In the genomic region with DNA sequence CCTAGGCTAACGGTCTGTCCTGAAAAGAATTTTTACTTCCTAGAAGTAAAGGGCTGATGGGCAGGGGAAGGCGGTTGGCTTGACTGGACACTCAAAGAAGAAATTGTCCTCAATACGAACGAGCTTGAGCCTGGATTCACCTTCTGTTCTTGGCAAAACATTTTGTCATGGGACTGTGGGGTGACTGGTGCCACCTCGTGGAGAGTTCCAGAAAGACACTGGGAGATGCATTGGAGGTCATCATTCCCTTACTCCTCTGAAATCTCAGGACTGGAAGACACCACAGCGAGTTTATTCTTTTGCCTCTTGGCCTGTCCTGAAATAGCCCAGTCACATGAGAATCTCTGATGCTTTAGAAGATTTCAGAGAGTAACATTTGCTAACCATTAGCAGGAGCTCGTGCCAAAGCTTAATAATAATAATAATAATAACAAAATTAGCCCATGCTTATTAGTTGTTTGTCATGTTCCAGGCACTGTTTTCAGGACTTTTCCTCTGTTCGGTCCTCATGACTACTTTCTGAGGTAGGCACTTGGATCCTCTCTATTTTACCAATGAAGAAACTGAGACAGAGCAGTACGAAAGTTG, we compare ENCODE assay signal across 9 cellular contexts. TPM values are rescaled to one million over a fixed set of nuclear protein-coding genes. Genes with fewer than 3 reads are reported as not detected.
DNase-seq lines count a peak whose midpoint lies in the region; ATAC-seq and TF ChIP-seq lines count a peak whose summit lies in the region.
"Had no signal": no experiment of that assay in that cellular context is flagged by ENCODE, and none has a peak within 500 bp of the region (broad histone marks: within the 10 kb centered on the region; RNA-seq: fewer than 3 reads in every experiment).

No MANE protein-coding gene starts in this region.

- H3K27me3 ChIP-seq in heart left ventricle = no peaks in the 10 kb centered on the region

- H3K4me1 ChIP-seq in heart left ventricle = peaks cover 0 to 50% (median 18%) of the 10 kb centered on the region in 12 donors

- whole genome bisulfite sequencing in heart left ventricle, 4 donors = 24 to 33% (median 27%) methylated on average over 9 of the region's 9 CpGs

- H3K27ac Mint-ChIP-seq in activated naive CD8-positive, alpha-beta T cell treated with anti-CD3 and anti-CD28 coated beads for 36 hours = no peak overlapping the region
- H3K27ac Mint-ChIP-seq: activated naive CD4-positive, alpha-beta T cell treated with anti-CD3 and anti-CD28 coated beads, Interleukin-2, amount 50 U/mL, for 72 hours had no signal

- intact Hi-C loops in heart left ventricle (cut with DNase I) = loop anchor here in 9 of 10 donors (1.0 to 2.0 kb wide), 6 partner anchors 44 to 54 kb away; a partner anchor contains a TSS

- peaks cover 12% of the 10 kb centered on the region for H3K9me3 Mint-ChIP-seq in activated naive CD8-positive, alpha-beta T cell treated with anti-CD3 and anti-CD28 coated beads for 36 hours

- H3K4me3 ChIP-seq in heart left ventricle = no peak overlapping the region

- peaks cover 0 to 14% (median 7%) of the 10 kb centered on the region in 12 donors for H3K9me3 ChIP-seq in heart left ventricle

- peak overlapping the region in 9 of 12 donors; percentile 19 to 62 (median 47) for H3K27ac ChIP-seq in heart left ventricle

- TF ChIP-seq CTCF in heart left ventricle (IDR thresholded peaks at IDR 0.05) = peak; percentile 65 to 85 (median 77)

- H3K4me3 Mint-ChIP-seq in activated naive CD8-positive, alpha-beta T cell treated with anti-CD3 and anti-CD28 coated beads for 36 hours = no peak overlapping the region

- peaks cover 12% of the 10 kb centered on the region for H3K4me1 Mint-ChIP-seq in activated naive CD8-positive, alpha-beta T cell treated with anti-CD3 and anti-CD28 coated beads for 36 hours

- DNase-seq in DMS53 treated with DMSO at 0.1 percent for 48 hours (lab: John Stamatoyannopoulos, UW; ENCODE audit: unreplicated experiment) = peak; percentile 80
- peak; percentile 84 for DNase-seq in HT-29 (ENCODE audit: low spot score)
- peak; percentile 85 for DNase-seq in OCI-M1 (lab: John Stamatoyannopoulos, UW)
- DNase-seq in activated naive CD8-positive, alpha-beta T cell treated with anti-CD3 and anti-CD28 coated beads for 36 hours = peak; percentile 11
- peak in 4 of 5 donors; percentile 63 to 71 (median 68) for DNase-seq in heart left ventricle
- DNase-seq in putamen (ENCODE audit: low spot score) = peak; percentile 37
- DNase-seq in GOT3 (lab: John Stamatoyannopoulos, UW) = no peak

- no peaks in the 10 kb centered on the region for H3K27me3 Mint-ChIP-seq in activated naive CD8-positive, alpha-beta T cell treated with anti-CD3 and anti-CD28 coated beads for 36 hours

- ATAC-seq in GM21367 (IDR thresholded peaks at IDR 0.05; ENCODE audit: unreplicated experiment) (peak; percentile 87), heart left ventricle (peak; percentile 8 to 61 (median 56))
- ATAC-seq: activated naive CD4-positive, alpha-beta T cell treated with anti-CD3 and anti-CD28 coated beads, Interleukin-2, amount 50 U/mL, for 72 hours had no signal

- no peak for TF ChIP-seq POLR2A in heart left ventricle (IDR thresholded peaks at IDR 0.05)

- peaks cover 34% of the 10 kb centered on the region for H3K36me3 Mint-ChIP-seq in activated naive CD8-positive, alpha-beta T cell treated with anti-CD3 and anti-CD28 coated beads for 36 hours

- no peaks in the 10 kb centered on the region for H3K36me3 ChIP-seq in heart left ventricle

RNA-seq across cellular contexts. Expression of a gene that starts 44.5 kb away (rescaled TPM):
- 2.6 and 6.5 TPM in 2 replicates for total RNA-seq in HT-29 (2014; rRNA removed; shearing (Covaris generic))
- total RNA-seq in activated naive CD8-positive, alpha-beta T cell treated with anti-CD3 and anti-CD28 coated beads for 36 hours = 1 to 10 TPM; 4.4 to 4.5 TPM
- 100 to 1,000 TPM in 7 of 9 donors, 10 to 100 TPM in 2; 68.7 to 179 (median 149) TPM for total RNA-seq in heart left ventricle
- polyA plus RNA-seq in heart left ventricle = 10 to 100 TPM in 1 of 2 donors, 1 to 10 TPM in 1; 7.5 to 42.1 TPM
